1 cellular context compared by ENCODE assay signal in the genomic region with DNA sequence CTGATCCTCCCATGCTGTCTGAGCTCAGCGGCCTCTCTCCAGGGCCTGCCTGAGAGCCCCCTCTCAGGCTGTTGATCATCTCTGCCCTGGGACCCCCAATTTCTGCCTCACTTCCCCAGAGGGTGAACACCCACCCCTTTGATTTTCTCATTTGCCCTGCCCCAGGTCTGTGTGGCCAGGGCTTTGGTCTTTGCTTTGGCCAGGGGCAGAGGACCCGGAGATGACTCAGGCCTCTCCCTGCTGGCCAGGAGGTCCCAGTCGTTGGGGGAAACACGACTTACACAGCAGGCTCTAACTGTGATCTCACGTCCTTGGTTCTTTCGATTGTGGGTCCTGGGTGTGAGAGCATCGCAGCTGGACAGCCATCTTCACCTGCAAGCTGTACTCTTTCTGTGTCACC.
TF ChIP-seq lines count a peak whose summit lies in the region.

No MANE protein-coding gene starts in this region.

TF ChIP-seq in H1, 55 proteins besides CTCF, POLR2A, EP300 and RAD21:
- no peak for TF ChIP-seq HDAC6 (IDR thresholded peaks at IDR 0.05; ENCODE audit: low read depth, low read length)
- no peak for TF ChIP-seq BACH1 (IDR thresholded peaks at IDR 0.05; ENCODE audit: low read length)
- TF ChIP-seq SUZ12 (IDR thresholded peaks at IDR 0.05; ENCODE audit: low read length), result no peak; the same call in 1 of the 2 replicates
- TF ChIP-seq MAFK (IDR thresholded peaks at IDR 0.05; ENCODE audit: low read depth, low read length), result no peak
- TF ChIP-seq ATF2 (IDR thresholded peaks at IDR 0.05; ENCODE audit: low read length), result no peak
- TF ChIP-seq SRF (IDR thresholded peaks at IDR 0.05; ENCODE audit: low read depth, low read length), result no peak
- TF ChIP-seq CBX8 (IDR thresholded peaks at IDR 0.05; ENCODE audit: borderline replicate concordance, low read depth, low read length), result no peak
- no peak for TF ChIP-seq SP2 (IDR thresholded peaks at IDR 0.05; ENCODE audit: low read length)
- TF ChIP-seq MAX (IDR thresholded peaks at IDR 0.05), result no peak
- TF ChIP-seq CTBP2 (IDR thresholded peaks at IDR 0.05; ENCODE audit: borderline replicate concordance, insufficient read depth, insufficient read length, low read length), result no peak
- TF ChIP-seq SIRT6 (IDR thresholded peaks at IDR 0.05; ENCODE audit: low read length), result no peak
- no peak for TF ChIP-seq E2F6 (IDR thresholded peaks at IDR 0.05)
- no peak for TF ChIP-seq JUND (IDR thresholded peaks at IDR 0.05; ENCODE audit: low read length)
- no peak for TF ChIP-seq RNF2 (IDR thresholded peaks at IDR 0.05; ENCODE audit: borderline replicate concordance, low read depth, low read length, missing control alignments, poor library complexity, severe bottlenecking)
- TF ChIP-seq CHD2 (IDR thresholded peaks at IDR 0.05; ENCODE audit: low read length), result no peak
- no peak for TF ChIP-seq SP1 (IDR thresholded peaks at IDR 0.05; ENCODE audit: low read depth, low read length)
- TF ChIP-seq EGR1 (IDR thresholded peaks at IDR 0.05; ENCODE audit: borderline replicate concordance, low read depth, low read length), result no peak
